1 cellular context compared by ENCODE assay signal in genomic region chr4:6710282-6710681, GRCh38.
TF ChIP-seq lines count a peak whose summit lies in the region.

No MANE protein-coding gene starts in this region.

TF ChIP-seq in endothelial cell of umbilical vein, 7 proteins besides CTCF, POLR2A, EP300 and RAD21 (continued from another document):
- no peak for TF ChIP-seq MYC (IDR thresholded peaks at IDR 0.05; ENCODE audit: low read depth, low read length)
